8 cellular contexts compared by ENCODE assay signal in genomic region chr19:38617764-38618589, GRCh38. TPM values are rescaled to one million over a fixed set of nuclear protein-coding genes. Genes with fewer than 3 reads are reported as not detected.
A peak's percentile ranks its signal among the peaks of the same experiment; 100 is the strongest.
DNase-seq lines count a peak whose midpoint lies in the region; ATAC-seq, FAIRE-seq and TF ChIP-seq lines count a peak whose summit lies in the region.

Gene MAP4K1 (minus strand): TSS chr19:38617953. CDS start chr19:38617895, 58 bp downstream.

- in situ Hi-C loops in transverse colon (cut with MboI; ENCODE audit: low pct_ligation_motif_present in 1 of 4, low pct_unique_long_range_greater_than_20kb in 1 of 4, low sequenced_read_pairs in 3 of 4): loop anchor here in 2 of 4 donors (10.0 to 25.0 kb wide), 2 partner anchors 73 to 206 kb away; partner anchors contain the start of gene FAM98C (in 1 of the 2)

- H3K27me3 Mint-ChIP-seq in osteocyte (ENCODE audit: unreplicated experiment): peaks cover 3% of the 10 kb centered on the region

- H3K4me3 Mint-ChIP-seq in osteocyte (ENCODE audit: unreplicated experiment): peak within 1 kb of the TSS; percentile 98

- H3K36me3 ChIP-seq in fibroblast of lung (ENCODE audit: control insufficient read depth, insufficient read depth, low read length) (peaks cover 9% of the 10 kb centered on the region), transverse colon (peaks cover 0 to 21% (median 9%) of the 10 kb centered on the region in 4 donors)

- H4K20me1 ChIP-seq in fibroblast of lung (ENCODE audit: control insufficient read depth, extremely low read depth, insufficient read depth, low read length): no peaks in the 10 kb centered on the region

- H3K4me3 ChIP-seq in fibroblast of lung (replicated peaks in 1 of 4; ENCODE audit: control extremely low read depth in 1 of 4, insufficient read depth in 1 of 4, low read depth in 3 of 4, low read length in 4 of 4) (peak within 1 kb of the TSS; percentile 38 to 100 (median 70)), transverse colon (peak within 1 kb of the TSS; percentile 56 to 95 (median 78))

- H3K4me1 ChIP-seq in fibroblast of lung (ENCODE audit: control insufficient read depth, extremely low read depth, insufficient read depth, low read length): peaks cover 12% of the 10 kb centered on the region
- H3K4me1 ChIP-seq in transverse colon: peaks cover 11 to 20% (median 16%) of the 10 kb centered on the region in 4 donors

- peak within 1 kb of the TSS; percentile 13 for H3K27ac ChIP-seq in fibroblast of lung (ENCODE audit: insufficient read depth, low read length)
- H3K27ac ChIP-seq in transverse colon: peak within 1 kb of the TSS; percentile 89 to 95 (median 92)

- no peak for TF ChIP-seq POLR2A in transverse colon (IDR thresholded peaks at IDR 0.05)

- ATAC-seq in HG02840 (IDR thresholded peaks at IDR 0.05; ENCODE audit: low FRiP score, unreplicated experiment): peak; percentile 49

- peaks cover 14% of the 10 kb centered on the region for H3K79me2 ChIP-seq in fibroblast of lung (ENCODE audit: control insufficient read depth, insufficient read depth, low read length)

- TF ChIP-seq CTCF in fibroblast of lung (conservative IDR thresholded peaks at IDR 0.05 in 1 of 2, IDR thresholded peaks at IDR 0.05 in 1 of 2; ENCODE audit: low read depth in 1 of 2, low read length in 2 of 2) (no peak), osteocyte (IDR thresholded peaks at IDR 0.05) (no peak), transverse colon (IDR thresholded peaks at IDR 0.05) (no peak)

- H3K27me3 ChIP-seq in fibroblast of lung (ENCODE audit: control insufficient read depth, insufficient read depth, low read length) (no peaks in the 10 kb centered on the region), transverse colon (no peaks in the 10 kb centered on the region)

- H3K4me2 ChIP-seq in fibroblast of lung (ENCODE audit: extremely low read depth, insufficient read depth, low read length): peak within 1 kb of the TSS; percentile 82

- DNase-seq in GM18507 (ENCODE audit: extremely low spot score, insufficient read length, low read depth) (peak; percentile 69), NCI-H526 (lab: John Stamatoyannopoulos, UW) (peak; percentile 97 to 98), activated T-cell treated with anti-CD3 and anti-CD28 coated beads for 4 hours (peak; percentile 40), fibroblast of lung (ENCODE audit: low read depth in 2 of 2) (no peak), osteocyte (ENCODE audit: extremely low spot score, unreplicated experiment) (no peak), transverse colon (peak; percentile 78), islet precursor cell (no peak)

- H3K36me3 Mint-ChIP-seq in osteocyte (ENCODE audit: unreplicated experiment): peaks cover 9% of the 10 kb centered on the region

- peak; percentile 93 for FAIRE-seq in GM18507 (lab: Jason Lieb, UNC)

- H3K9me3 ChIP-seq in fibroblast of lung (ENCODE audit: control insufficient read depth, insufficient read depth, low read depth, low read length) (no peaks in the 10 kb centered on the region), transverse colon (no peaks in the 10 kb centered on the region)

- WGBS in transverse colon (ENCODE audit: low coverage in 1 of 2), 2 donors: 20 to 51% methylated on average over 2 to 28 of the region's 28 CpGs

- H3K9ac ChIP-seq in fibroblast of lung (ENCODE audit: insufficient read depth, low read length): peak within 1 kb of the TSS; percentile 21

- peaks cover 20% of the 10 kb centered on the region for H3K4me1 Mint-ChIP-seq in osteocyte (ENCODE audit: unreplicated experiment)

- H3K27ac Mint-ChIP-seq in osteocyte (ENCODE audit: unreplicated experiment): peak within 1 kb of the TSS; percentile 94

- no peak for TF ChIP-seq EP300 in transverse colon (IDR thresholded peaks at IDR 0.05; ENCODE audit: low read depth)

- H3K9me3 Mint-ChIP-seq in osteocyte (ENCODE audit: unreplicated experiment): no peaks in the 10 kb centered on the region

- peak within 1 kb of the TSS; percentile 77 for H2AFZ ChIP-seq in fibroblast of lung (ENCODE audit: low read length)

- intact Hi-C loops in transverse colon (cut with DNase I; ENCODE audit: low total_unique reads): no loop called here

RNA-seq across cellular contexts. Expression of gene MAP4K1, which starts in this region (rescaled TPM):
- total RNA-seq in fibroblast of lung: under 0.01 and 0.17 TPM in 2 replicates
- polyA plus RNA-seq in fibroblast of lung: 0.09 and 0.12 TPM in 2 replicates
- polyA plus RNA-seq in fibroblast of lung (2012): 0.27 TPM in 1 of 2 replicates, not detected in the other
- polyA minus RNA-seq in fibroblast of lung (ENCODE audit: low replicate concordance): not detected in 2 replicates
- 2.1 and 3.1 TPM in 2 replicates for total RNA-seq in osteocyte
- 10 to 100 TPM in 2 of 4 donors, 1 to 10 TPM in 1, not detected in 1; 4.0 to 49.0 (median 11.1) TPM for total RNA-seq in transverse colon

Comparison
In these comparisons a context has a peak if more than half of its experiments do, and no peak if none do; other contexts are left out.
1. DNase-seq: peak in GM18507 (single experiment), NCI-H526 (2 of 2), activated T-cell treated with anti-CD3 and anti-CD28 coated beads for 4 hours (single experiment) and transverse colon (single experiment); none in fibroblast of lung (0 of 2), osteocyte (single experiment) and islet precursor cell (single experiment).